In genomic region chr1:89332461-89332860, GRCh38 we compare ENCODE assay signal across 14 cellular contexts. TPM values are rescaled to one million over a fixed set of nuclear protein-coding genes. Genes with fewer than 3 reads are reported as not detected.
DNase-seq lines count a peak whose midpoint lies in the region; ATAC-seq and TF ChIP-seq lines count a peak whose summit lies in the region.
"Had no signal": no experiment of that assay in that cellular context is flagged by ENCODE, and none has a peak within 500 bp of the region (broad histone marks: within the 10 kb centered on the region; RNA-seq: fewer than 3 reads in every experiment).

No MANE protein-coding gene starts in this region.

- H4K20me1 ChIP-seq in OCI-LY7 (ENCODE audit: insufficient read depth, low read length): no peaks in the 10 kb centered on the region
- H4K20me1 ChIP-seq: BLaER1 had no signal

- H3K4me1 ChIP-seq in A673 (ENCODE audit: insufficient read depth, low read length, poor library complexity, severe bottlenecking): no peaks in the 10 kb centered on the region
- no peaks in the 10 kb centered on the region for H3K4me1 ChIP-seq in OCI-LY7 (ENCODE audit: insufficient read depth, low read length, poor library complexity, severe bottlenecking)
- H3K4me1 ChIP-seq: BLaER1 had no signal

- H3K4me3 Mint-ChIP-seq in nephron: no peak overlapping the region
- H3K4me3 Mint-ChIP-seq: GM23338, H9 had no signal

- no peak for ATAC-seq in Right ventricle myocardium inferior
- ATAC-seq: GM23338 had no signal

- H3K9ac ChIP-seq in SK-N-MC (ENCODE audit: insufficient read length): no peak overlapping the region
- H3K9ac ChIP-seq: BLaER1 had no signal

- H3K36me3 ChIP-seq in A673 (ENCODE audit: insufficient read depth, low read length, poor library complexity, severe bottlenecking): no peaks in the 10 kb centered on the region
- no peaks in the 10 kb centered on the region for H3K36me3 ChIP-seq in SK-N-MC (ENCODE audit: insufficient read depth, low read length)
- H3K36me3 ChIP-seq in OCI-LY7 (ENCODE audit: insufficient read depth, low read length): no peaks in the 10 kb centered on the region
- H3K36me3 ChIP-seq: BLaER1 had no signal

- no peak overlapping the region for H2AFZ ChIP-seq in OCI-LY7 (ENCODE audit: low read length)
- H2AFZ ChIP-seq: GM23338 had no signal

- no peaks in the 10 kb centered on the region for H3K79me2 ChIP-seq in OCI-LY7 (ENCODE audit: insufficient read depth, low read depth, low read length)

- no peaks in the 10 kb centered on the region for H3K36me3 Mint-ChIP-seq in nephron (ENCODE audit: low read depth)

- H3K27ac Mint-ChIP-seq in nephron: peak overlapping the region in 2 of 3 experiments; percentile 29 to 35
- H3K27ac Mint-ChIP-seq: GM23338, H9 had no signal

- H3K27me3 ChIP-seq in A673 (replicated peaks; ENCODE audit: insufficient read depth, low read depth, low read length, poor library complexity): no peaks in the 10 kb centered on the region
- H3K27me3 ChIP-seq: BLaER1 had no signal

- peak; percentile 16 for DNase-seq in A673 (ENCODE audit: low spot score)
- peak; percentile 73 for DNase-seq in DMS79 (lab: John Stamatoyannopoulos, UW)
- DNase-seq in SK-N-MC (ENCODE audit: low read depth, low spot score): peak; percentile 30
- DNase-seq in OCI-LY7 (ENCODE audit: low spot score): no peak
- no peak for DNase-seq in amygdala (lab: John Stamatoyannopoulos, UW)
- no peak for DNase-seq in Right ventricle myocardium inferior (ENCODE audit: missing footprints)
- DNase-seq: AML-193, DND-41, GDM1, H9 had no signal

- no peak overlapping the region for H3K4me2 ChIP-seq in OCI-LY7 (ENCODE audit: low read length)
- H3K4me2 ChIP-seq: BLaER1, GM23338 had no signal

- peaks cover 5% of the 10 kb centered on the region for H3K27me3 Mint-ChIP-seq in nephron (ENCODE audit: low read depth)

- CTCF ChIA-PET in A673 (lab: Charles Lee): no interaction called here
- CTCF ChIA-PET in OCI-LY7 (lab: Charles Lee; ENCODE audit: unreplicated experiment): no interaction called here

- BruUV-seq in A673 (replicated peaks; lab: Mats Ljungman, UMichigan) (no TSS peak), OCI-LY7 (replicated peaks; lab: Mats Ljungman, UMichigan) (no TSS peak)

- no peak for TF ChIP-seq CTCF in A673 (conservative IDR thresholded peaks at IDR 0.05; ENCODE audit: low read depth, low read length)
- no peak for TF ChIP-seq CTCF in nephron (IDR thresholded peaks at IDR 0.05; ENCODE audit: unreplicated experiment in 3 of 3)
- no peak for TF ChIP-seq CTCF in OCI-LY7 (conservative IDR thresholded peaks at IDR 0.05; ENCODE audit: low read length)

- H3K4me3 ChIP-seq in A673 (ENCODE audit: low read depth, low read length, poor library complexity, severe bottlenecking) (no peak overlapping the region), SK-N-MC (peak overlapping the region; percentile 47), OCI-LY7 (ENCODE audit: low read depth, low read length, poor library complexity, severe bottlenecking) (no peak overlapping the region)
- H3K4me3 ChIP-seq: BLaER1, GM23338 had no signal

- H3K4me1 Mint-ChIP-seq in nephron: peaks cover 7% of the 10 kb centered on the region
- H3K4me1 Mint-ChIP-seq: GM23338, H9 had no signal

- H3K9me3 ChIP-seq in A673 (ENCODE audit: low read depth, low read length, poor library complexity, severe bottlenecking) (no peaks in the 10 kb centered on the region), SK-N-MC (ENCODE audit: low read depth, low read length) (no peaks in the 10 kb centered on the region), OCI-LY7 (ENCODE audit: low read length) (no peaks in the 10 kb centered on the region)

- H3K27ac ChIP-seq in A673 (ENCODE audit: low read depth, low read length, poor library complexity, severe bottlenecking) (no peak overlapping the region), SK-N-MC (peak overlapping the region; percentile 47; the same call in 1 of the 2 replicates), OCI-LY7 (ENCODE audit: low read depth, low read length, poor library complexity, severe bottlenecking) (no peak overlapping the region)
- H3K27ac ChIP-seq: BLaER1 had no signal

- H3K9me2 ChIP-seq in OCI-LY7 (ENCODE audit: insufficient read depth, low read length): no peaks in the 10 kb centered on the region

- POLR2A ChIA-PET in A673 (lab: Charles Lee; ENCODE audit: low non-redundant PET): no interaction called here
- POLR2A ChIA-PET in OCI-LY7 (lab: Charles Lee): no interaction called here

- intact Hi-C loops in A673 (cut with micrococcal nuclease; ENCODE audit: unreplicated experiment): no loop called here
- intact Hi-C loops in OCI-LY7 (cut with micrococcal nuclease; ENCODE audit: unreplicated experiment): no loop called here
- intact Hi-C loops in Right ventricle myocardium inferior (cut with DNase I): no loop called here

- peaks cover 10% of the 10 kb centered on the region for H3K9me3 Mint-ChIP-seq in nephron

RNA-seq across cellular contexts. Expression of gene GBP6, which starts 31.4 kb away (rescaled TPM):
- total RNA-seq in A673 (2021) (not detected in 2 replicates), OCI-LY7 (2022) (not detected in 2 replicates), Right ventricle myocardium inferior (0.14 TPM)
- total RNA-seq in OCI-LY7 (2014; rRNA removed; shearing (Covaris generic)): not detected in 2 replicates
- total RNA-seq: GM23338, H9, HT1080 had no signal

RNA-seq across cellular contexts. Expression of gene GBP5, which starts 59.8 kb away (rescaled TPM):
- total RNA-seq in A673 (2021) (0.09 TPM in 1 of 2 replicates, not detected in the other), OCI-LY7 (2022) (not detected in 2 replicates), Right ventricle myocardium inferior (0.68 TPM)
- not detected in 2 replicates for total RNA-seq in OCI-LY7 (2014; rRNA removed; shearing (Covaris generic))
- total RNA-seq: GM23338, H9 had no signal

Comparison
In these comparisons a context has a peak if more than half of its experiments do, and no peak if none do; other contexts are left out.
1. DNase-seq: peak in A673 (single experiment), DMS79 (single experiment) and SK-N-MC (single experiment); none in OCI-LY7 (single experiment), amygdala (0 of 56) and Right ventricle myocardium inferior (single experiment).